10 cellular contexts compared by ENCODE assay signal in genomic region chr12:25194211-25194610, GRCh38. TPM values are rescaled to one million over a fixed set of nuclear protein-coding genes. Genes with fewer than 3 reads are reported as not detected.
DNase-seq lines count a peak whose midpoint lies in the region; ATAC-seq, FAIRE-seq and TF ChIP-seq lines count a peak whose summit lies in the region.
"Had no signal": no experiment of that assay in that cellular context is flagged by ENCODE, and none has a peak within 500 bp of the region (broad histone marks: within the 10 kb centered on the region; RNA-seq: fewer than 3 reads in every experiment).

No MANE protein-coding gene starts in this region.

- no peaks in the 10 kb centered on the region for H4K20me1 ChIP-seq in PC-9 (ENCODE audit: insufficient read depth)

- peak overlapping the region; percentile 89 for H3K4me2 ChIP-seq in PC-9

- H3K9me2 ChIP-seq in PC-9 (ENCODE audit: insufficient read depth), result no peaks in the 10 kb centered on the region

- DNase-seq in G401 (ENCODE audit: low spot score) (peak; percentile 13), PC-9 (no peak), epithelial cell of proximal tubule (ENCODE audit: low read depth) (no peak), renal cortical epithelial cell (ENCODE audit: low read depth) (peak; percentile 24), NCI-H2227 treated with DMSO at 0.1 percent for 48 hours (lab: John Stamatoyannopoulos, UW) (no peak), HTR-8/SVneo (ENCODE audit: insufficient read length, low spot score) (no peak)
- no peak for DNase-seq in activated CD4-positive, CD25-positive, alpha-beta regulatory T cell (lab: John Stamatoyannopoulos, UW)

- no peaks in the 10 kb centered on the region for H3K9me3 ChIP-seq in PC-9 (ENCODE audit: insufficient read depth, low read depth)

- no peak for FAIRE-seq in HTR-8/SVneo (lab: Jason Lieb, UNC)
- FAIRE-seq: islet of Langerhans had no signal

- CTCF ChIA-PET in PC-9 (lab: Charles Lee), result no interaction called here

- no peaks in the 10 kb centered on the region for H3K27me3 ChIP-seq in PC-9 (ENCODE audit: insufficient read depth, low read depth)

- intact Hi-C loops in PC-9 (cut with micrococcal nuclease; ENCODE audit: unreplicated experiment), result loop anchor here (2.0 kb wide), 1 partner anchor 57 kb away; the partner anchor contains the start of gene KRAS

- no peak overlapping the region for H3K27ac ChIP-seq in PC-9

- H3F3A ChIP-seq in PC-9 (ENCODE audit: insufficient read depth, low read depth), result peaks cover 5% of the 10 kb centered on the region; the same call in 1 of the 2 replicates

- no peak for ATAC-seq in HG02885 (IDR thresholded peaks at IDR 0.05; ENCODE audit: poor library complexity, unreplicated experiment)

- in situ Hi-C loops in G401 (cut with HindIII; ENCODE audit: low sequenced_read_pairs), result no loop called here

- H3K4me3 ChIP-seq in PC-9, result peak overlapping the region; percentile 84
- H3K4me3 ChIP-seq in epithelial cell of proximal tubule (ENCODE audit: low read depth, low read length), result peak overlapping the region; percentile 83

- no peaks in the 10 kb centered on the region for H3K36me3 ChIP-seq in PC-9 (ENCODE audit: low read depth)

- POLR2A ChIA-PET in PC-9 (lab: Charles Lee; ENCODE audit: unreplicated experiment), result interaction anchor here (0.5 to 0.9 kb wide), 2 partner anchors 40 to 1652 kb away, joined by 3 to 10 read pairs; no protein-coding TSS in a partner anchor

- peak overlapping the region; percentile 95 for H2AFZ ChIP-seq in PC-9

- H3K79me2 ChIP-seq in PC-9 (ENCODE audit: low read depth), result peaks cover 12% of the 10 kb centered on the region; the same call in 1 of the 2 replicates

- no TSS peak for BruUV-seq in PC-9 (replicated peaks; lab: Mats Ljungman, UMichigan)

- no peak for TF ChIP-seq CTCF in PC-9 (conservative IDR thresholded peaks at IDR 0.05)
- no peak for TF ChIP-seq CTCF in epithelial cell of proximal tubule (conservative IDR thresholded peaks at IDR 0.05; ENCODE audit: low read depth, low read length)

- peaks cover 19% of the 10 kb centered on the region; the same call in 1 of the 2 replicates for H3K4me1 ChIP-seq in PC-9 (replicated peaks; ENCODE audit: insufficient read depth)

RNA-seq across cellular contexts. Expression of gene DNAI7, which starts 0.7 kb away (rescaled TPM):
- 0.20 and 0.37 TPM in 2 replicates for total RNA-seq in G401 (2014; rRNA removed; shearing (Covaris generic))
- 2.4 and 2.9 TPM in 2 replicates for total RNA-seq in PC-9 (2021)
- not detected in 2 replicates for total RNA-seq in epithelial cell of proximal tubule
- 3.8 TPM in 1 of 2 replicates, not detected in the other for total RNA-seq in renal cortical epithelial cell
- total RNA-seq: HT-29 had no signal

RNA-seq across cellular contexts. Expression of gene ETFRF1, which starts 0.8 kb away (rescaled TPM):
- total RNA-seq in G401 (2014; rRNA removed; shearing (Covaris generic)), result 17.4 and 35.8 TPM in 2 replicates
- total RNA-seq in PC-9 (2021) (11.6 and 15.9 TPM in 2 replicates), epithelial cell of proximal tubule (11.4 and 16.6 TPM in 2 replicates), renal cortical epithelial cell (15.8 and 37.6 TPM in 2 replicates)

RNA-seq across cellular contexts. Expression of gene KRAS, which starts 56.5 kb away (rescaled TPM):
- 5.6 and 9.5 TPM in 2 replicates for total RNA-seq in G401 (2014; rRNA removed; shearing (Covaris generic))
- 34.0 and 40.0 TPM in 2 replicates for total RNA-seq in PC-9 (2021)
- total RNA-seq in epithelial cell of proximal tubule, result 12.9 and 15.3 TPM in 2 replicates
- total RNA-seq in renal cortical epithelial cell, result 24.8 and 27.1 TPM in 2 replicates

Comparison
In these comparisons a context has a peak if more than half of its experiments do, and no peak if none do; other contexts are left out.
1. DNase-seq: peak in G401 (single experiment) and renal cortical epithelial cell (single experiment); none in PC-9 (0 of 2), epithelial cell of proximal tubule (single experiment), NCI-H2227 treated with DMSO at 0.1 percent for 48 hours (single experiment), activated CD4-positive, CD25-positive, alpha-beta regulatory T cell (0 of 4) and HTR-8/SVneo (single experiment).